Comparison of ENCODE assay signal across 34 cellular contexts in the genomic region with DNA sequence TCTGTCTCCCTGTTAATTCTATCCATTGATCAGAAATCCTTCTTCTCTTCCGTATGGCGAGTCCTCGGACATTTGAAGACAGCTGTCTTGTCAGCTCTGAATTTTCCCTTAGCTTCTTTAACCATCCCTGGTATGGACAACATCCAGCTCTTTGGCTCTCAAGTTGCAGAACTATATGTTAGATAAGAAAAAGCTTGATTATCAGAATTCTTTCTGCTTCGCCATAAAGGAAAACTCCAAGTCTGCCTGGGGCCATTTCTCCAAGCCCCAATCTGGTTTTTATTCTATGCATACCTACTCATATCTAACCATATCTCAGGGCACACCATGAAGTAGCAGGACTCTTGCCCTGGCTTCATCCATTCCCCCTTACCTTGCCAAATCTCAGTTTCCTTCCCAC.
"Had no signal": no experiment of that assay in that cellular context is flagged by ENCODE, and none has a peak within 500 bp of the region (broad histone marks: within the 10 kb centered on the region; RNA-seq: fewer than 3 reads in every experiment).

No MANE protein-coding gene starts in this region.

- H3K4me1 Mint-ChIP-seq: activated CD4-positive, alpha-beta T cell treated with anti-CD3 and anti-CD28 coated beads, Interleukin-2, amount 10 ng/mL, durations not matched to agents 24 days and 14 days; activated naive CD8-positive, alpha-beta T cell treated with anti-CD3 and anti-CD28 coated beads for 36 hours; activated T-helper 17 cell treated with anti-CD3 and anti-CD28 coated beads, Interleukin-2, amount 50 U/mL, for 72 hours had no signal

- H3K9me3 Mint-ChIP-seq: activated CD4-positive, alpha-beta memory T cell treated with anti-CD3 and anti-CD28 coated beads for 36 hours; activated CD4-positive, alpha-beta T cell treated with anti-CD3 and anti-CD28 coated beads, Interleukin-2, amount 10 ng/mL, durations not matched to agents 24 days and 14 days; activated CD8-positive, alpha-beta T cell treated with anti-CD3 and anti-CD28 coated beads for 36 hours; activated naive CD4-positive, alpha-beta T cell treated with anti-CD3 and anti-CD28 coated beads for 36 hours; activated naive CD4-positive, alpha-beta T cell treated with anti-CD3 and anti-CD28 coated beads, Interleukin-2, amount 50 U/mL, for 72 hours; activated naive CD8-positive, alpha-beta T cell treated with anti-CD3 and anti-CD28 coated beads for 36 hours; activated T-cell treated with anti-CD3 and anti-CD28 coated beads, Interleukin-2, amount 50 U/mL, for 4 hours; activated T-cell treated with anti-CD3 and anti-CD28 coated beads, Interleukin-2, amount 50 U/mL, for 72 hours; activated T-helper 1 cell treated with anti-CD3 and anti-CD28 coated beads, Interleukin-12 subunit alpha, Interleukin-12 subunit beta, Interleukin-2, Interleukin-4 antibody, amounts not matched to agents 30 ng/mL and 10 ng/mL and 1 ng/mL, durations not matched to agents 14 hours and 24 hours and 36 hours; activated T-helper 17 cell treated with anti-CD3 and anti-CD28 coated beads, Interleukin-2, amount 50 U/mL, for 72 hours; T-helper 1 cell treated with Interleukin-12 subunit alpha and Interleukin-12 subunit beta and Interleukin-4 antibody, amounts not matched to agents 30 μg/mL and 1 μg/mL, for 36 hours; T-helper 2 cell treated with Interferon-gamma antibody and Interleukin-4, amounts not matched to agents 5 μg/mL and 100 μg/mL, for 36 hours had no signal

- H3K36me3 Mint-ChIP-seq: activated CD4-positive, alpha-beta memory T cell treated with anti-CD3 and anti-CD28 coated beads for 36 hours; activated naive CD4-positive, alpha-beta T cell treated with anti-CD3 and anti-CD28 coated beads, Interleukin-2, amount 50 U/mL, for 72 hours; activated naive CD8-positive, alpha-beta T cell treated with anti-CD3 and anti-CD28 coated beads for 36 hours had no signal

- H3K9me3 ChIP-seq: adrenal gland, body of pancreas had no signal

- H3K27me3 Mint-ChIP-seq: activated B cell treated with CpG ODN at 0.5 μM for 24 hours; activated CD4-positive, alpha-beta memory T cell treated with anti-CD3 and anti-CD28 coated beads for 36 hours; activated naive CD8-positive, alpha-beta T cell treated with anti-CD3 and anti-CD28 coated beads for 36 hours had no signal

- H3K27ac Mint-ChIP-seq: activated B cell treated with CpG ODN at 0.5 μM for 24 hours; activated CD4-positive, alpha-beta memory T cell treated with anti-CD3 and anti-CD28 coated beads for 36 hours; activated CD4-positive, alpha-beta T cell treated with anti-CD3 and anti-CD28 coated beads, Interleukin-2, amount 10 ng/mL, durations not matched to agents 24 days and 14 days; activated CD8-positive, alpha-beta T cell treated with anti-CD3 and anti-CD28 coated beads for 36 hours; activated naive CD4-positive, alpha-beta T cell treated with anti-CD3 and anti-CD28 coated beads for 36 hours; activated naive CD4-positive, alpha-beta T cell treated with anti-CD3 and anti-CD28 coated beads, Interleukin-2, amount 50 U/mL, for 72 hours; activated naive CD8-positive, alpha-beta T cell treated with anti-CD3 and anti-CD28 coated beads for 36 hours; activated T-cell treated with anti-CD3 and anti-CD28 coated beads, Interleukin-2, amount 50 U/mL, for 72 hours; activated T-helper 1 cell treated with anti-CD3 and anti-CD28 coated beads, Interleukin-12 subunit alpha, Interleukin-12 subunit beta, Interleukin-2, Interleukin-4 antibody, amounts not matched to agents 30 ng/mL and 10 ng/mL and 1 ng/mL, durations not matched to agents 14 hours and 24 hours and 36 hours; activated T-helper 17 cell treated with anti-CD3 and anti-CD28 coated beads, Interleukin-2, amount 50 U/mL, for 72 hours; T-helper 1 cell treated with Interleukin-12 subunit alpha and Interleukin-12 subunit beta and Interleukin-4 antibody, amounts not matched to agents 30 μg/mL and 1 μg/mL, for 36 hours; T-helper 2 cell treated with Interferon-gamma antibody and Interleukin-4, amounts not matched to agents 5 μg/mL and 100 μg/mL, for 36 hours had no signal

- H3K27me3 ChIP-seq: adrenal gland, body of pancreas, brain microvascular endothelial cell, breast epithelium had no signal

- DNase-seq: activated B cell treated with CpG ODN at 0.5 μM for 24 hours; activated CD4-positive, alpha-beta memory T cell treated with anti-CD3 and anti-CD28 coated beads for 36 hours; activated CD4-positive, alpha-beta T cell treated with anti-CD3 and anti-CD28 coated beads for 4 hours; activated CD4-positive, alpha-beta T cell treated with anti-CD3 and anti-CD28 coated beads, Interleukin-2, amount 10 ng/mL, durations not matched to agents 24 days and 14 days; activated CD4-positive, alpha-beta T cell treated with anti-CD3 and anti-CD28 coated beads, Interleukin-2, amount 50 U/mL, for 1 hour; activated CD4-positive, alpha-beta T cell treated with anti-CD3 and anti-CD28 coated beads, Interleukin-2, amount 50 U/mL, for 4 hours; activated CD4-positive, CD25-positive, alpha-beta regulatory T cell treated with anti-CD3 and anti-CD28 coated beads, Interleukin-2, amount 50 U/mL, for 72 hours; activated CD8-positive, alpha-beta memory T cell treated with anti-CD3 and anti-CD28 coated beads, Interleukin-2, amount 50 U/mL, for 4 hours; activated CD8-positive, alpha-beta T cell treated with anti-CD3 and anti-CD28 coated beads for 36 hours; activated effector memory CD4-positive, alpha-beta T cell treated with anti-CD3 and anti-CD28 coated beads, Interleukin-2, amount 50 U/mL, for 16 hours; activated gamma-delta T cell treated with Interleukin-2 at 50 U/mL for 16 hours; activated naive CD4-positive, alpha-beta T cell; activated naive CD4-positive, alpha-beta T cell treated with anti-CD3 and anti-CD28 coated beads for 36 hours; activated naive CD4-positive, alpha-beta T cell treated with anti-CD3 and anti-CD28 coated beads, Interleukin-2, amount 50 U/mL, for 16 hours; activated naive CD8-positive, alpha-beta T cell treated with anti-CD3 and anti-CD28 coated beads for 36 hours; activated T-cell treated with anti-CD3 and anti-CD28 coated beads for 4 hours; activated T-cell treated with anti-CD3 and anti-CD28 coated beads, Interleukin-2, amount 50 U/mL, for 1 hour; activated T-cell treated with anti-CD3 and anti-CD28 coated beads, Interleukin-2, amount 50 U/mL, for 4 hours; activated T-cell treated with anti-CD3 and anti-CD28 coated beads, Interleukin-2, amount 50 U/mL, for 72 hours; adrenal gland; amniotic stem cell; aorta; body of pancreas; brain microvascular endothelial cell; central memory CD4-positive, alpha-beta T cell; T-helper 2 cell; T-helper 9 cell had no signal

- H3K36me3 ChIP-seq: adrenal gland, brain microvascular endothelial cell, breast epithelium had no signal

- H3K4me3 ChIP-seq: adrenal gland, body of pancreas, breast epithelium had no signal

- H3K4me1 ChIP-seq: adrenal gland, body of pancreas, breast epithelium had no signal

- H3K27ac ChIP-seq: adrenal gland, body of pancreas, brain microvascular endothelial cell, breast epithelium, VCaP had no signal

- H3K4me3 Mint-ChIP-seq: activated B cell treated with CpG ODN at 0.5 μM for 24 hours; activated CD4-positive, alpha-beta memory T cell treated with anti-CD3 and anti-CD28 coated beads for 36 hours; activated CD4-positive, alpha-beta T cell treated with anti-CD3 and anti-CD28 coated beads, Interleukin-2, amount 10 ng/mL, durations not matched to agents 24 days and 14 days; activated CD8-positive, alpha-beta T cell treated with anti-CD3 and anti-CD28 coated beads for 36 hours; activated naive CD4-positive, alpha-beta T cell treated with anti-CD3 and anti-CD28 coated beads for 36 hours; activated naive CD8-positive, alpha-beta T cell treated with anti-CD3 and anti-CD28 coated beads for 36 hours; activated T-cell treated with anti-CD3 and anti-CD28 coated beads, Interleukin-2, amount 50 U/mL, for 4 hours; activated T-cell treated with anti-CD3 and anti-CD28 coated beads, Interleukin-2, amount 50 U/mL, for 72 hours; activated T-helper 1 cell treated with anti-CD3 and anti-CD28 coated beads, Interleukin-12 subunit alpha, Interleukin-12 subunit beta, Interleukin-2, Interleukin-4 antibody, amounts not matched to agents 30 ng/mL and 10 ng/mL and 1 ng/mL, durations not matched to agents 14 hours and 24 hours and 36 hours; activated T-helper 17 cell treated with anti-CD3 and anti-CD28 coated beads, Interleukin-2, amount 50 U/mL, for 72 hours; T-helper 1 cell treated with Interleukin-12 subunit alpha and Interleukin-12 subunit beta and Interleukin-4 antibody, amounts not matched to agents 30 μg/mL and 1 μg/mL, for 36 hours; T-helper 2 cell treated with Interferon-gamma antibody and Interleukin-4, amounts not matched to agents 5 μg/mL and 100 μg/mL, for 36 hours had no signal

- ATAC-seq: activated CD8-positive, alpha-beta T cell treated with anti-CD3 and anti-CD28 coated beads for 36 hours; activated naive CD4-positive, alpha-beta T cell treated with anti-CD3 and anti-CD28 coated beads, Interleukin-2, amount 50 U/mL, for 72 hours; activated T-cell treated with anti-CD3 and anti-CD28 coated beads, Interleukin-2, amount 50 U/mL, for 4 hours; activated T-cell treated with anti-CD3 and anti-CD28 coated beads, Interleukin-2, amount 50 U/mL, for 72 hours; activated T-helper 17 cell treated with anti-CD3 and anti-CD28 coated beads, Interleukin-2, amount 50 U/mL, for 72 hours; body of pancreas had no signal
